ENCODE assay signal across 18 cellular contexts in the genomic region with DNA sequence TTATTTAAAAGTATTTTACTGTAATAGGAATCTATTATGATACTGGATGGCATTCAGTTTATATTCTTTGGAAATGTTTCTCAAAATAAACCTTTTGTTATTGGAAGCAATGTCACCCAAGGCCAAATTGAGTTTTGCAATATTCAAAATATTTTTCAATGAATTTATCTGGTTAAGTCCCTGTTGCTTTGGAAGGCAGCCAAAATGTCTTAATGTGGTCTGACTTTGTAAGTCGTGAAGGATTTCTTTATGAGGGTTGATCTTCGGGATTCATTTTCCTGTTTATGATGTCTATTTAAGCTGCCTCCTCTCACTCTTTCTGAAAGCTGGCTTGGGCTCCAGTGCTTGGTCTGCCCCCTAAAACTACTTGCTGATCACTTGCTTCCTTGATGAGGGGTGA.
DNase-seq lines count a peak whose midpoint lies in the region; ATAC-seq and TF ChIP-seq lines count a peak whose summit lies in the region.
"Had no signal": no experiment of that assay in that cellular context is flagged by ENCODE, and none has a peak within 500 bp of the region (broad histone marks: within the 10 kb centered on the region; RNA-seq: fewer than 3 reads in every experiment).

No MANE protein-coding gene starts in this region.

- H3K27me3 Mint-ChIP-seq in activated T-cell treated with anti-CD3 and anti-CD28 coated beads, Interleukin-2, amount 50 U/mL, for 4 hours (ENCODE audit: low read depth): peaks cover 8% of the 10 kb centered on the region
- H3K27me3 Mint-ChIP-seq: CD4-positive, CD25-positive, alpha-beta regulatory T cell had no signal

- H3K9me3 Mint-ChIP-seq in activated T-cell treated with anti-CD3 and anti-CD28 coated beads, Interleukin-2, amount 50 U/mL, for 4 hours: no peaks in the 10 kb centered on the region
- H3K9me3 Mint-ChIP-seq: activated T-helper 1 cell treated with anti-CD3 and anti-CD28 coated beads, Interleukin-12 subunit alpha, Interleukin-12 subunit beta, Interleukin-2, Interleukin-4 antibody, amounts not matched to agents 30 ng/mL and 10 ng/mL and 1 ng/mL, durations not matched to agents 14 hours and 24 hours and 36 hours; T-helper 1 cell treated with Interleukin-12 subunit alpha and Interleukin-12 subunit beta and Interleukin-4 antibody, amounts not matched to agents 30 μg/mL and 1 μg/mL, for 36 hours had no signal

- ATAC-seq in activated T-cell treated with anti-CD3 and anti-CD28 coated beads, Interleukin-2, amount 50 U/mL, for 4 hours: no peak
- ATAC-seq: PC-3 had no signal

- no peaks in the 10 kb centered on the region for H3K4me1 Mint-ChIP-seq in activated T-cell treated with anti-CD3 and anti-CD28 coated beads, Interleukin-2, amount 50 U/mL, for 4 hours (ENCODE audit: low read depth)
- H3K4me1 Mint-ChIP-seq: CD4-positive, CD25-positive, alpha-beta regulatory T cell had no signal

- peak; percentile 54 for DNase-seq in GM04504 (ENCODE audit: low read depth)
- peak; percentile 74 for DNase-seq in amniotic epithelial cell (ENCODE audit: low read depth)
- peak; percentile 94 for DNase-seq in fibroblast of pulmonary artery (ENCODE audit: low read depth)
- DNase-seq in skeletal muscle cell (ENCODE audit: low read depth): peak; percentile 58
- no peak for DNase-seq in T-helper 9 cell
- no peak for DNase-seq in NOMO-1 treated with dmso at 0.1 percent for 144 hours (lab: John Stamatoyannopoulos, UW; ENCODE audit: unreplicated experiment)
- DNase-seq in NOMO-1 (lab: John Stamatoyannopoulos, UW; ENCODE audit: unreplicated experiment in 2 of 2): no peak
- DNase-seq in activated T-cell treated with anti-CD3 and anti-CD28 coated beads, Interleukin-2, amount 50 U/mL, for 4 hours: no peak
- DNase-seq: activated CD4-positive, alpha-beta T cell treated with anti-CD3 and anti-CD28 coated beads for 48 hours; CD4-positive, CD25-positive, alpha-beta regulatory T cell; GDM1; PC-3; stimulated activated CD4-positive, alpha-beta T cell treated with anti-CD3 and anti-CD28 coated beads, Interleukin-4, amount 100 ng/mL, for 4 hours; stimulated activated naive CD4-positive, alpha-beta T cell treated with Interleukin-2 at 50 U/mL for 16 hours had no signal

- no peak overlapping the region for H3K4me3 ChIP-seq in fibroblast of pulmonary artery (replicated peaks; ENCODE audit: low read depth, low read length)
- no peak overlapping the region for H3K4me3 ChIP-seq in skeletal muscle cell (ENCODE audit: low read depth, low read length)
- H3K4me3 ChIP-seq: HAP-1, prostate gland had no signal

- no peaks in the 10 kb centered on the region for H3K36me3 Mint-ChIP-seq in activated T-cell treated with anti-CD3 and anti-CD28 coated beads, Interleukin-2, amount 50 U/mL, for 4 hours (ENCODE audit: insufficient read depth)
- H3K36me3 Mint-ChIP-seq: CD4-positive, CD25-positive, alpha-beta regulatory T cell had no signal

- TF ChIP-seq CTCF in fibroblast of pulmonary artery (IDR thresholded peaks at IDR 0.05; ENCODE audit: low read length, missing control alignments): no peak

- no peak overlapping the region for H3K4me3 Mint-ChIP-seq in activated T-cell treated with anti-CD3 and anti-CD28 coated beads, Interleukin-2, amount 50 U/mL, for 4 hours
- H3K4me3 Mint-ChIP-seq: activated T-helper 1 cell treated with anti-CD3 and anti-CD28 coated beads, Interleukin-12 subunit alpha, Interleukin-12 subunit beta, Interleukin-2, Interleukin-4 antibody, amounts not matched to agents 30 ng/mL and 10 ng/mL and 1 ng/mL, durations not matched to agents 14 hours and 24 hours and 36 hours; CD4-positive, CD25-positive, alpha-beta regulatory T cell; T-helper 1 cell treated with Interleukin-12 subunit alpha and Interleukin-12 subunit beta and Interleukin-4 antibody, amounts not matched to agents 30 μg/mL and 1 μg/mL, for 36 hours had no signal

Comparison
In these comparisons a context has a peak if more than half of its experiments do, and no peak if none do; other contexts are left out.
1. DNase-seq: peak in GM04504 (single experiment), amniotic epithelial cell (single experiment), fibroblast of pulmonary artery (single experiment) and skeletal muscle cell (single experiment); none in T-helper 9 cell (single experiment), NOMO-1 treated with dmso at 0.1 percent for 144 hours (single experiment), NOMO-1 (0 of 2) and activated T-cell treated with anti-CD3 and anti-CD28 coated beads, Interleukin-2, amount 50 U/mL, for 4 hours (single experiment).